In genomic region chr20:49219091-49219923, GRCh38 we compare ENCODE assay signal across 1 cellular context.
TF ChIP-seq lines count a peak whose summit lies in the region.

Gene DDX27, plus strand, starts transcription at chr20:49219416. Its CDS starts 33 bp downstream, at chr20:49219449.

TF ChIP-seq in HepG2, 621 proteins besides CTCF, POLR2A, EP300 and RAD21 (continued from another document and continues in another):
- TF ChIP-seq ZBTB33 (CRISPR knock-in tag; IDR thresholded peaks at IDR 0.05) (no peak), SMYD3 (CRISPR knock-in tag; IDR thresholded peaks at IDR 0.05) (no peak; the same call in 1 of the 2 replicates), NR2F6 (IDR thresholded peaks at IDR 0.05) (0 out of 2 replicates have a peak, but pooled peaks have one; percentile 20), NR2F6 (CRISPR knock-in tag; IDR thresholded peaks at IDR 0.05) (peak; percentile 53), ESRRA (CRISPR knock-in tag; IDR thresholded peaks at IDR 0.05; ENCODE audit: low read depth) (peak; percentile 34; the same call in 1 of the 2 replicates), MTA1 (CRISPR knock-in tag; IDR thresholded peaks at IDR 0.05; ENCODE audit: borderline replicate concordance) (peak; percentile 88; the same call in 1 of the 2 replicates), ZNF614 (CRISPR knock-in tag; IDR thresholded peaks at IDR 0.05; ENCODE audit: borderline replicate concordance) (peak; percentile 92; the same call in 1 of the 2 replicates), ZNF891 (CRISPR knock-in tag; IDR thresholded peaks at IDR 0.05) (no peak; the same call in 1 of the 2 replicates), IRX3 (CRISPR knock-in tag; IDR thresholded peaks at IDR 0.05; ENCODE audit: borderline replicate concordance, low read depth) (peak; percentile 27; the same call in 1 of the 2 replicates), ZNF784 (CRISPR knock-in tag; IDR thresholded peaks at IDR 0.05; ENCODE audit: borderline replicate concordance) (peak; percentile 60), ZNF260 (CRISPR knock-in tag; IDR thresholded peaks at IDR 0.05; ENCODE audit: borderline replicate concordance, low read depth) (no peak), DMTF1 (CRISPR knock-in tag; IDR thresholded peaks at IDR 0.05) (no peak), HMGA1 (CRISPR knock-in tag; conservative IDR thresholded peaks at IDR 0.05) (no peak), CREBL2 (CRISPR knock-in tag; IDR thresholded peaks at IDR 0.05; ENCODE audit: borderline replicate concordance) (no peak; the same call in 1 of the 2 replicates), SMAD3 (CRISPR knock-in tag; IDR thresholded peaks at IDR 0.05) (peak; percentile 94), ZNF776 (CRISPR knock-in tag; IDR thresholded peaks at IDR 0.05) (peak; percentile 46; the same call in 1 of the 2 replicates), ZNF569 (CRISPR knock-in tag; IDR thresholded peaks at IDR 0.05; ENCODE audit: borderline replicate concordance) (no peak; the same call in 1 of the 2 replicates), LRRFIP1 (CRISPR knock-in tag; conservative IDR thresholded peaks at IDR 0.05) (no peak), RBAK (CRISPR knock-in tag; IDR thresholded peaks at IDR 0.05) (0 out of 2 replicates have a peak, but pooled peaks have one; percentile 20), ZNF17 (CRISPR knock-in tag; IDR thresholded peaks at IDR 0.05) (no peak), AGO2 (optimal IDR thresholded peaks at IDR 0.05; ENCODE audit: low read depth, low read length) (no peak), WIZ (CRISPR knock-in tag; IDR thresholded peaks at IDR 0.05) (no peak), ZNF678 (CRISPR knock-in tag; IDR thresholded peaks at IDR 0.05) (0 out of 2 replicates have a peak, but pooled peaks have one; percentile 18), HOMEZ (CRISPR knock-in tag; IDR thresholded peaks at IDR 0.05; ENCODE audit: low read depth) (peak; percentile 79), SKIL (CRISPR knock-in tag; IDR thresholded peaks at IDR 0.05; ENCODE audit: borderline replicate concordance) (no peak), ZNF724P (CRISPR knock-in tag; IDR thresholded peaks at IDR 0.05; ENCODE audit: borderline replicate concordance) (0 out of 2 replicates have a peak, but pooled peaks have one; percentile 23), CBFB (CRISPR knock-in tag; IDR thresholded peaks at IDR 0.05) (peak; percentile 94), XBP1 (CRISPR knock-in tag; IDR thresholded peaks at IDR 0.05) (no peak), STAT5B (CRISPR knock-in tag; IDR thresholded peaks at IDR 0.05) (peak; percentile 70; the same call in 1 of the 2 replicates), HOXA5 (CRISPR knock-in tag; IDR thresholded peaks at IDR 0.05) (peak; percentile 88), ZSCAN9 (CRISPR knock-in tag; IDR thresholded peaks at IDR 0.05; ENCODE audit: borderline replicate concordance) (no peak; the same call in 1 of the 2 replicates), ZNF564 (CRISPR knock-in tag; IDR thresholded peaks at IDR 0.05) (peak; percentile 62; the same call in 1 of the 2 replicates), CHCHD3 (CRISPR knock-in tag; IDR thresholded peaks at IDR 0.05) (no peak), TBX2 (CRISPR knock-in tag; IDR thresholded peaks at IDR 0.05; ENCODE audit: borderline replicate concordance) (peak; percentile 92), ZBTB4 (CRISPR knock-in tag; IDR thresholded peaks at IDR 0.05; ENCODE audit: borderline replicate concordance) (peak; percentile 84; the same call in 1 of the 2 replicates), ZNF883 (CRISPR knock-in tag; IDR thresholded peaks at IDR 0.05; ENCODE audit: not compliant biosample characterization) (peak; percentile 75), ONECUT2 (CRISPR knock-in tag; IDR thresholded peaks at IDR 0.05) (no peak), NBN (conservative IDR thresholded peaks at IDR 0.05) (no peak), YY1 (IDR thresholded peaks at IDR 0.05; ENCODE audit: insufficient read depth, insufficient replicate concordance, low read depth, low read length) (peak; percentile 76), ZNF572 (CRISPR knock-in tag; IDR thresholded peaks at IDR 0.05) (no peak), ZNF326 (CRISPR knock-in tag; IDR thresholded peaks at IDR 0.05; ENCODE audit: borderline replicate concordance) (no peak), ELK4 (CRISPR knock-in tag; IDR thresholded peaks at IDR 0.05; ENCODE audit: borderline replicate concordance) (0 out of 2 replicates have a peak, but pooled peaks have one; percentile 62)
